8 cellular contexts compared by ENCODE assay signal in genomic region chr11:58577441-58578135, GRCh38. TPM values are rescaled to one million over a fixed set of nuclear protein-coding genes. Genes with fewer than 3 reads are reported as not detected.
DNase-seq lines count a peak whose midpoint lies in the region; ATAC-seq, FAIRE-seq and TF ChIP-seq lines count a peak whose summit lies in the region.

No MANE protein-coding gene starts in this region.

- 0 to 1% methylated on average over 22 of the region's 22 CpGs for WGBS in pancreas, 2 donors
- 0 to 1% methylated on average over 9 to 22 of the region's 22 CpGs for WGBS in transverse colon (ENCODE audit: low coverage in 1 of 2), 2 donors

- ATAC-seq in GM18868 (IDR thresholded peaks at IDR 0.05; ENCODE audit: unreplicated experiment) (peak; percentile 42), HG03108 (IDR thresholded peaks at IDR 0.05; ENCODE audit: unreplicated experiment) (peak; percentile 39), Panc1 (peak; percentile 5), pancreas (peak in 3 of 4 donors; percentile 0 to 25 (median 1))

- CTCF ChIA-PET in AG04450 (lab: Charles Lee) (interaction anchor here (0.9 to 5.5 kb wide), 13 partner anchors 10 to 594 kb away, joined by 3 to 60 read pairs (median 9); partner anchors contain the start of gene DTX4), Panc1 (lab: Charles Lee) (interaction anchor here (0.6 kb wide), 1 partner anchor 474 kb away, joined by 3 read pairs; no protein-coding TSS in a partner anchor)

- intact Hi-C loops in Panc1 (cut with micrococcal nuclease; ENCODE audit: unreplicated experiment) (loop anchor here (10.0 kb wide), 1 partner anchor 97 kb away; no protein-coding TSS in a partner anchor), pancreas (cut with DNase I) (loop anchor here in 1 of 3 donors (10.0 kb wide), 1 partner anchor 97 kb away; no protein-coding TSS in a partner anchor), transverse colon (cut with DNase I; ENCODE audit: low total_unique reads) (no loop called here)
- intact Hi-C loops in activated T-helper 1 cell treated with anti-CD3 and anti-CD28 coated beads, Interleukin-12 subunit alpha, Interleukin-12 subunit beta, Interleukin-2, Interleukin-4 antibody, amounts not matched to agents 30 ng/mL and 10 ng/mL and 1 ng/mL, durations not matched to agents 14 hours and 24 hours and 36 hours (cut with micrococcal nuclease) = loop anchor here (1.0 to 10.0 kb wide), 19 partner anchors 9 to 1280 kb away; partner anchors contain the start of genes CLP1, FAM111A, FAM111B and MED19

- peak overlapping the region; percentile 94 for H3K4me3 ChIP-seq in AG04450 (ENCODE audit: low read depth, low read length)
- peak overlapping the region; percentile 84 to 94 for H3K4me3 ChIP-seq in Panc1 (ENCODE audit: low read depth in 2 of 2, low read length in 2 of 2)
- peak overlapping the region; percentile 87 to 92 for H3K4me3 ChIP-seq in foreskin fibroblast (ENCODE audit: low read depth in 1 of 2, low read length in 2 of 2)
- H3K4me3 ChIP-seq in pancreas = peak overlapping the region; percentile 40 to 96 (median 68)
- peak overlapping the region; percentile 28 to 100 (median 98) for H3K4me3 ChIP-seq in transverse colon

- in situ Hi-C loops in Panc1 (cut with HindIII; ENCODE audit: low pct_unique_long_range_greater_than_20kb, low sequenced_read_pairs) = no loop called here
- in situ Hi-C loops in transverse colon (cut with MboI; ENCODE audit: low pct_ligation_motif_present in 1 of 4, low pct_unique_long_range_greater_than_20kb in 1 of 4, low sequenced_read_pairs in 3 of 4) = loop anchor here in 1 of 4 donors (10.0 kb wide), 1 partner anchor 567 kb away; the partner anchor contains the start of gene FAM111A

- TF ChIP-seq CTCF in AG04450 (IDR thresholded peaks at IDR 0.05; ENCODE audit: low read depth, low read length) (no peak), Panc1 (IDR thresholded peaks at IDR 0.05) (no peak), foreskin fibroblast (IDR thresholded peaks at IDR 0.05; ENCODE audit: low read depth, low read length) (no peak), pancreas (IDR thresholded peaks at IDR 0.05) (no peak), transverse colon (IDR thresholded peaks at IDR 0.05) (no peak)

- peaks cover 38% of the 10 kb centered on the region for H3K4me1 ChIP-seq in Panc1 (ENCODE audit: control insufficient read depth, insufficient read depth, low read length)
- H3K4me1 ChIP-seq in pancreas = peaks cover 40 to 58% (median 51%) of the 10 kb centered on the region in 3 donors
- peaks cover 28 to 73% (median 47%) of the 10 kb centered on the region in 4 donors for H3K4me1 ChIP-seq in transverse colon

- peaks cover 73% of the 10 kb centered on the region for H3K4me1 Mint-ChIP-seq in activated T-helper 1 cell treated with anti-CD3 and anti-CD28 coated beads, Interleukin-12 subunit alpha, Interleukin-12 subunit beta, Interleukin-2, Interleukin-4 antibody, amounts not matched to agents 30 ng/mL and 10 ng/mL and 1 ng/mL, durations not matched to agents 14 hours and 24 hours and 36 hours (ENCODE audit: low read depth)

- H3K9me3 Mint-ChIP-seq in activated T-helper 1 cell treated with anti-CD3 and anti-CD28 coated beads, Interleukin-12 subunit alpha, Interleukin-12 subunit beta, Interleukin-2, Interleukin-4 antibody, amounts not matched to agents 30 ng/mL and 10 ng/mL and 1 ng/mL, durations not matched to agents 14 hours and 24 hours and 36 hours = no peaks in the 10 kb centered on the region

- POLR2A ChIA-PET in AG04450 (lab: Yijun Ruan, JAX) (interaction anchor here (2.5 kb wide), 1 partner anchor 50 kb away, joined by 10 read pairs; no protein-coding TSS in a partner anchor), Panc1 (lab: Charles Lee) (interaction anchor here (0.6 to 1.2 kb wide), 2 partner anchors 10 to 52 kb away, joined by 3 to 4 read pairs; no protein-coding TSS in a partner anchor)

- H3K27ac Mint-ChIP-seq in activated T-helper 1 cell treated with anti-CD3 and anti-CD28 coated beads, Interleukin-12 subunit alpha, Interleukin-12 subunit beta, Interleukin-2, Interleukin-4 antibody, amounts not matched to agents 30 ng/mL and 10 ng/mL and 1 ng/mL, durations not matched to agents 14 hours and 24 hours and 36 hours = peak overlapping the region; percentile 100

- TSS peak; percentile 88 for BruUV-seq in Panc1 (replicated peaks; lab: Mats Ljungman, UMichigan)

- no peak for FAIRE-seq in pancreas (lab: Jason Lieb, UNC)

- no peak for TF ChIP-seq EP300 in transverse colon (IDR thresholded peaks at IDR 0.05; ENCODE audit: low read depth)

- H3K36me3 ChIP-seq in Panc1 (ENCODE audit: control insufficient read depth, insufficient read depth, low read length) = peaks cover 12% of the 10 kb centered on the region
- no peaks in the 10 kb centered on the region for H3K36me3 ChIP-seq in pancreas
- H3K36me3 ChIP-seq in transverse colon = no peaks in the 10 kb centered on the region

- no peaks in the 10 kb centered on the region for H3K27me3 Mint-ChIP-seq in activated T-helper 1 cell treated with anti-CD3 and anti-CD28 coated beads, Interleukin-12 subunit alpha, Interleukin-12 subunit beta, Interleukin-2, Interleukin-4 antibody, amounts not matched to agents 30 ng/mL and 10 ng/mL and 1 ng/mL, durations not matched to agents 14 hours and 24 hours and 36 hours (ENCODE audit: insufficient read depth)

- peak overlapping the region; percentile 100 for H3K27ac ChIP-seq in AG04450 (ENCODE audit: low read depth, low read length)
- peak overlapping the region; percentile 100 for H3K27ac ChIP-seq in Panc1 (ENCODE audit: low read length)
- peak overlapping the region; percentile 98 to 100 (median 99) for H3K27ac ChIP-seq in pancreas
- H3K27ac ChIP-seq in transverse colon = peak overlapping the region; percentile 100

- peak overlapping the region; percentile 90 for H3K4me3 Mint-ChIP-seq in activated T-helper 1 cell treated with anti-CD3 and anti-CD28 coated beads, Interleukin-12 subunit alpha, Interleukin-12 subunit beta, Interleukin-2, Interleukin-4 antibody, amounts not matched to agents 30 ng/mL and 10 ng/mL and 1 ng/mL, durations not matched to agents 14 hours and 24 hours and 36 hours

- peak; percentile 77 for DNase-seq in AG04450 (ENCODE audit: low read depth, low spot score)
- no peak for DNase-seq in Panc1 (ENCODE audit: low read depth, low spot score)
- DNase-seq in activated T-helper 1 cell treated with anti-CD3 and anti-CD28 coated beads, Interleukin-12 subunit alpha, Interleukin-12 subunit beta, Interleukin-2, Interleukin-4 antibody, amounts not matched to agents 30 ng/mL and 10 ng/mL and 1 ng/mL, durations not matched to agents 14 hours and 24 hours and 36 hours (ENCODE audit: low spot score) = peak; percentile 65
- DNase-seq in foreskin fibroblast = peak; percentile 92 to 94
- DNase-seq in pancreas = peak in 3 of 6 donors; percentile 53 to 68 (median 62)
- DNase-seq in transverse colon = peak; percentile 66

- H3K27me3 ChIP-seq in AG04450 (ENCODE audit: control insufficient read depth, insufficient read depth, low read length) = no peaks in the 10 kb centered on the region
- no peaks in the 10 kb centered on the region for H3K27me3 ChIP-seq in Panc1 (ENCODE audit: control insufficient read depth, insufficient read depth, low read length)
- H3K27me3 ChIP-seq in pancreas = no peaks in the 10 kb centered on the region
- no peaks in the 10 kb centered on the region for H3K27me3 ChIP-seq in transverse colon

- peaks cover 13% of the 10 kb centered on the region for H3K36me3 Mint-ChIP-seq in activated T-helper 1 cell treated with anti-CD3 and anti-CD28 coated beads, Interleukin-12 subunit alpha, Interleukin-12 subunit beta, Interleukin-2, Interleukin-4 antibody, amounts not matched to agents 30 ng/mL and 10 ng/mL and 1 ng/mL, durations not matched to agents 14 hours and 24 hours and 36 hours (ENCODE audit: low read depth)

- H3K9me3 ChIP-seq in AG04450 (ENCODE audit: control insufficient read depth, insufficient read depth, low read length) = no peaks in the 10 kb centered on the region
- H3K9me3 ChIP-seq in Panc1 (ENCODE audit: control insufficient read depth, insufficient read depth, low read depth, low read length) = no peaks in the 10 kb centered on the region
- H3K9me3 ChIP-seq in pancreas = no peaks in the 10 kb centered on the region
- H3K9me3 ChIP-seq in transverse colon = no peaks in the 10 kb centered on the region

- TF ChIP-seq POLR2A in transverse colon (IDR thresholded peaks at IDR 0.05) = peak; percentile 94

RNA-seq across cellular contexts. Expression of gene ZFP91, which starts 1.3 kb away (rescaled TPM):
- polyA plus RNA-seq in AG04450 (2011; rRNA removed) (38.8 and 47.9 TPM in 2 replicates), pancreas (10 to 100 TPM in 1 of 2 donors, 1 to 10 TPM in 1; 6.3 to 12.6 TPM)
- polyA minus RNA-seq in AG04450 (2011; rRNA and poly(A)+ RNA removed) = 29.7 and 40.1 TPM in 2 replicates
- total RNA-seq in Panc1 (2021; ENCODE audit: unreplicated experiment) (80.4 TPM), pancreas (10 to 100 TPM; 14.2 to 23.0 (median 21.0) TPM), transverse colon (10 to 100 TPM; 38.6 to 62.0 (median 56.2) TPM)
- 31.9 TPM for polyA plus RNA-seq in Panc1 (2012; ENCODE audit: insufficient read length)
- 59.2 and 60.2 TPM in 2 replicates for total RNA-seq in activated T-helper 1 cell treated with anti-CD3 and anti-CD28 coated beads, Interleukin-12 subunit alpha, Interleukin-12 subunit beta, Interleukin-2, Interleukin-4 antibody, amounts not matched to agents 30 ng/mL and 10 ng/mL and 1 ng/mL, durations not matched to agents 14 hours and 24 hours and 36 hours

RNA-seq across cellular contexts. Expression of gene LPXN, which starts 1.9 kb away (rescaled TPM):
- polyA plus RNA-seq in AG04450 (2011; rRNA removed) (11.5 and 12.3 TPM in 2 replicates), pancreas (1 to 10 TPM; 4.6 to 5.1 TPM)
- 9.5 and 12.3 TPM in 2 replicates for polyA minus RNA-seq in AG04450 (2011; rRNA and poly(A)+ RNA removed)
- total RNA-seq in Panc1 (2021; ENCODE audit: unreplicated experiment) (3.0 TPM), pancreas (10 to 100 TPM in 1 of 6 donors, 1 to 10 TPM in 5; 3.2 to 10.4 (median 5.5) TPM), transverse colon (10 to 100 TPM in 3 of 4 donors, 1 to 10 TPM in 1; 10.0 to 18.7 (median 16.0) TPM)
- polyA plus RNA-seq in Panc1 (2012; ENCODE audit: insufficient read length) = 1.7 TPM
- 70.4 and 73.6 TPM in 2 replicates for total RNA-seq in activated T-helper 1 cell treated with anti-CD3 and anti-CD28 coated beads, Interleukin-12 subunit alpha, Interleukin-12 subunit beta, Interleukin-2, Interleukin-4 antibody, amounts not matched to agents 30 ng/mL and 10 ng/mL and 1 ng/mL, durations not matched to agents 14 hours and 24 hours and 36 hours

RNA-seq across cellular contexts. Expression of gene CNTF, which starts 44.9 kb away (rescaled TPM):
- 0.55 and 1.1 TPM in 2 replicates for polyA plus RNA-seq in AG04450 (2011; rRNA removed)
- 2.6 and 5.2 TPM in 2 replicates for polyA minus RNA-seq in AG04450 (2011; rRNA and poly(A)+ RNA removed)
- total RNA-seq in Panc1 (2021; ENCODE audit: unreplicated experiment) = 3.0 TPM
- 0.97 TPM for polyA plus RNA-seq in Panc1 (2012; ENCODE audit: insufficient read length)
- total RNA-seq in activated T-helper 1 cell treated with anti-CD3 and anti-CD28 coated beads, Interleukin-12 subunit alpha, Interleukin-12 subunit beta, Interleukin-2, Interleukin-4 antibody, amounts not matched to agents 30 ng/mL and 10 ng/mL and 1 ng/mL, durations not matched to agents 14 hours and 24 hours and 36 hours = 4.1 and 4.3 TPM in 2 replicates
- under 1 TPM; 0.31 to 0.63 (median 0.51) TPM for total RNA-seq in pancreas
- polyA plus RNA-seq in pancreas = under 1 TPM; 0.28 to 0.30 TPM
- total RNA-seq in transverse colon = 1 to 10 TPM in 3 of 4 donors, not detected in 1; 1.1 to 2.1 (median 1.5) TPM
